ENCODE assay signal across 27 cellular contexts in genomic region chr3:73664389-73664788, GRCh38. TPM values are rescaled to one million over a fixed set of nuclear protein-coding genes. Genes with fewer than 3 reads are reported as not detected.
"Had no signal": no experiment of that assay in that cellular context is flagged by ENCODE, and none has a peak within 500 bp of the region (broad histone marks: within the 10 kb centered on the region; RNA-seq: fewer than 3 reads in every experiment).

No MANE protein-coding gene starts in this region.

- H3K9me3 Mint-ChIP-seq: activated B cell treated with CpG ODN at 0.5 μM for 24 hours; activated naive CD8-positive, alpha-beta T cell treated with anti-CD3 and anti-CD28 coated beads for 36 hours; activated T-helper 2 cell treated with anti-CD3 and anti-CD28 coated beads, Interferon-gamma antibody, Interleukin-2, Interleukin-4, amounts not matched to agents 10 μg/mL and 5 μg/mL and 100 μg/mL, durations not matched to agents 14 hours and 24 hours and 36 hours had no signal

- H3K4me1 ChIP-seq: breast epithelium, foreskin keratinocyte, testis, vagina had no signal

- DNase-seq: activated B cell treated with CpG ODN at 0.5 μM for 24 hours; activated CD4-positive, alpha-beta T cell treated with anti-CD3 and anti-CD28 coated beads for 4 hours; activated CD4-positive, alpha-beta T cell treated with anti-CD3 and anti-CD28 coated beads, Interleukin-2, amount 50 U/mL, for 48 hours; activated CD8-positive, alpha-beta memory T cell treated with anti-CD3 and anti-CD28 coated beads, Interleukin-2, amount 50 U/mL, for 48 hours; activated naive CD4-positive, alpha-beta T cell treated with Interleukin-2 at 50 U/mL for 16 hours; activated naive CD8-positive, alpha-beta T cell treated with anti-CD3 and anti-CD28 coated beads for 36 hours; activated T-cell treated with anti-CD3 and anti-CD28 coated beads, Interleukin-2, amount 50 U/mL, for 4 hours; amniotic stem cell; cortex of kidney; effector CD4-positive, alpha-beta T cell; erythroblast; foreskin keratinocyte; hippocampal formation; kidney glomerular epithelial cell; nucleus accumbens; posterior cingulate gyrus; stimulated activated CD4-positive, alpha-beta T cell treated with anti-CD3 and anti-CD28 coated beads, Interleukin-2, amount 100 ng/mL, for 48 hours; stimulated activated CD8-positive, alpha-beta memory T cell treated with anti-CD3 and anti-CD28 coated beads, Interleukin-4, amount 100 ng/mL, for 48 hours; stimulated activated naive B cell treated with anti-CD40 and anti-IgM and Interleukin-4, amounts not matched to agents 10 μg/mL and 1 μg/mL and 100 μg/mL, for 72 hours; T-helper 17 cell; testis; trophoblast cell had no signal

- H3K4me1 Mint-ChIP-seq: activated B cell treated with CpG ODN at 0.5 μM for 24 hours; activated naive CD8-positive, alpha-beta T cell treated with anti-CD3 and anti-CD28 coated beads for 36 hours; stimulated activated naive B cell treated with anti-CD40 and anti-IgM and Interleukin-4, amounts not matched to agents 10 μg/mL and 1 μg/mL and 100 μg/mL, for 72 hours; T-helper 17 cell had no signal

- H3K27ac ChIP-seq: breast epithelium, foreskin keratinocyte, testis, vagina had no signal

- H3K36me3 ChIP-seq: breast epithelium, vagina had no signal

- H3K27me3 ChIP-seq: breast epithelium, testis, vagina had no signal

- H3K4me3 Mint-ChIP-seq: activated B cell treated with CpG ODN at 0.5 μM for 24 hours; activated naive CD8-positive, alpha-beta T cell treated with anti-CD3 and anti-CD28 coated beads for 36 hours; activated T-cell treated with anti-CD3 and anti-CD28 coated beads, Interleukin-2, amount 50 U/mL, for 4 hours; stimulated activated naive B cell treated with anti-CD40 and anti-IgM and Interleukin-4, amounts not matched to agents 10 μg/mL and 1 μg/mL and 100 μg/mL, for 72 hours; T-helper 17 cell had no signal

- H3K27ac Mint-ChIP-seq: activated B cell treated with CpG ODN at 0.5 μM for 24 hours; activated naive CD8-positive, alpha-beta T cell treated with anti-CD3 and anti-CD28 coated beads for 36 hours; activated T-helper 2 cell treated with anti-CD3 and anti-CD28 coated beads, Interferon-gamma antibody, Interleukin-2, Interleukin-4, amounts not matched to agents 10 μg/mL and 5 μg/mL and 100 μg/mL, durations not matched to agents 14 hours and 24 hours and 36 hours; stimulated activated naive B cell treated with anti-CD40 and anti-IgM and Interleukin-4, amounts not matched to agents 10 μg/mL and 1 μg/mL and 100 μg/mL, for 72 hours; T-helper 17 cell had no signal

- ATAC-seq: activated T-cell treated with anti-CD3 and anti-CD28 coated beads, Interleukin-2, amount 50 U/mL, for 4 hours; foreskin keratinocyte; sciatic nerve; stimulated activated naive B cell treated with anti-CD40 and anti-IgM and Interleukin-4, amounts not matched to agents 10 μg/mL and 1 μg/mL and 100 μg/mL, for 72 hours; T-helper 17 cell had no signal

- H3K36me3 Mint-ChIP-seq: activated naive CD8-positive, alpha-beta T cell treated with anti-CD3 and anti-CD28 coated beads for 36 hours; stimulated activated naive B cell treated with anti-CD40 and anti-IgM and Interleukin-4, amounts not matched to agents 10 μg/mL and 1 μg/mL and 100 μg/mL, for 72 hours had no signal

- H3K9me3 ChIP-seq: breast epithelium, testis, vagina had no signal

- H3K4me3 ChIP-seq: breast epithelium, testis, vagina had no signal

- H3K27me3 Mint-ChIP-seq: activated B cell treated with CpG ODN at 0.5 μM for 24 hours; stimulated activated naive B cell treated with anti-CD40 and anti-IgM and Interleukin-4, amounts not matched to agents 10 μg/mL and 1 μg/mL and 100 μg/mL, for 72 hours; T-helper 17 cell had no signal

RNA-seq across cellular contexts. Expression of gene PDZRN3, which starts 39.6 kb away (rescaled TPM):
- total RNA-seq: activated B cell treated with CpG ODN at 0.5 μM for 24 hours; activated CD8-positive, alpha-beta memory T cell treated with anti-CD3 and anti-CD28 coated beads for 36 hours; activated naive CD8-positive, alpha-beta T cell treated with anti-CD3 and anti-CD28 coated beads for 36 hours; activated T-helper 2 cell treated with anti-CD3 and anti-CD28 coated beads, Interferon-gamma antibody, Interleukin-2, Interleukin-4, amounts not matched to agents 10 μg/mL and 5 μg/mL and 100 μg/mL, durations not matched to agents 14 hours and 24 hours and 36 hours; T-helper 17 cell had no signal
- polyA plus RNA-seq: foreskin keratinocyte had no signal
